In the genomic region with DNA sequence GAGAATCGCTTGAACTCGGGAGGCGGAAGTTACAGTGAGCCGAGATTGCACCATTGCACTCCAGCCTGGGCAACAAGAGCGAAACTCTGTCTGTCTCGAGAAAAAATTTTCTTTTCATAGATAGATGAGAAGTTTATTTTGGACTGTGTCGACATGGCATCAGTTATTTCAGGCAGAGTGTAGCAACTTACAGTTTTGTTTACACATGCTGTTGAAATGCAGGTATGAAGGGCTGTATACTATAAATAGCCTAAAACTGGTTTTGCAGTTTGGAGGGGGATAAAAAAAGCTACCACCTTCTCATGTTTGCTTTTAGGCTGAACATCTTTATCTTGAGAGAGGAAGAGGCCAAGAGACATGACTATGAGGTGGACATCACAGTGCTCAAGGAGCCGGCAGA, we compare ENCODE assay signal across 4 cellular contexts. TPM values are rescaled to one million over a fixed set of nuclear protein-coding genes. Genes with fewer than 3 reads are reported as not detected.
"Had no signal": no experiment of that assay in that cellular context is flagged by ENCODE, and none has a peak within 500 bp of the region (broad histone marks: within the 10 kb centered on the region; RNA-seq: fewer than 3 reads in every experiment).

No MANE protein-coding gene starts in this region.

RNA-seq across cellular contexts. Expression of a gene that starts 44.1 kb away (rescaled TPM):
- total RNA-seq: LHCN-M2, MCF 10A, Right ventricle myocardium inferior, RPMI7951 had no signal
